9 cellular contexts compared by ENCODE assay signal in genomic region chr1:196886560-196886959, GRCh38. TPM values are rescaled to one million over a fixed set of nuclear protein-coding genes. Genes with fewer than 3 reads are reported as not detected.
"Had no signal": no experiment of that assay in that cellular context is flagged by ENCODE, and none has a peak within 500 bp of the region (broad histone marks: within the 10 kb centered on the region; RNA-seq: fewer than 3 reads in every experiment).

No MANE protein-coding gene starts in this region.

RNA-seq across cellular contexts. Expression of gene CFHR4, which starts 1.3 kb away (rescaled TPM):
- total RNA-seq: LHCN-M2, MCF 10A, NCI-H460, OCI-LY7, PC-3, Peyer's patch, Right ventricle myocardium superior, SJSA1 had no signal

RNA-seq across cellular contexts. Expression of gene CFHR2, which starts 57.0 kb away (rescaled TPM):
- total RNA-seq: LHCN-M2, MCF 10A, NCI-H460, OCI-LY7, PC-3, Peyer's patch, Right ventricle myocardium superior, SJSA1 had no signal
- polyA plus RNA-seq: SK-N-SH had no signal
